Comparison of ENCODE assay signal across 8 cellular contexts in genomic region chr1:66271216-66271903, GRCh38.
DNase-seq lines count a peak whose midpoint lies in the region; ATAC-seq and TF ChIP-seq lines count a peak whose summit lies in the region.

No MANE protein-coding gene starts in this region.

- peaks cover 10% of the 10 kb centered on the region for H3K4me1 Mint-ChIP-seq in glutamatergic neuron (ENCODE audit: low read depth, unreplicated experiment)

- peaks cover 3% of the 10 kb centered on the region for H3K27me3 Mint-ChIP-seq in glutamatergic neuron (ENCODE audit: unreplicated experiment)

- intact Hi-C loops in spleen (cut with DNase I; ENCODE audit: low total_unique reads), result loop anchor here (10.0 kb wide), 1 partner anchor 53 kb away; no protein-coding TSS in a partner anchor

- 46 to 61% (median 53%) methylated on average over 8 of the region's 8 CpGs for WGBS in spleen, 5 donors

- no peaks in the 10 kb centered on the region for H3K36me3 ChIP-seq in BLaER1 treated with 17β-estradiol and CSF1 and Interleukin-3, amounts not matched to agents 10 nM and 100 nM
- H3K36me3 ChIP-seq in SJCRH30 (no peaks in the 10 kb centered on the region), kidney epithelial cell (ENCODE audit: control insufficient read depth, insufficient read depth, low read length) (no peaks in the 10 kb centered on the region), spleen (no peaks in the 10 kb centered on the region)

- ATAC-seq in HG02885 (IDR thresholded peaks at IDR 0.05; ENCODE audit: poor library complexity, unreplicated experiment), result peak; percentile 61
- no peak for ATAC-seq in HG03280 (IDR thresholded peaks at IDR 0.05; ENCODE audit: unreplicated experiment)

- peak overlapping the region; percentile 13 to 87 (median 30); a peak in 16 of 22 replicates for H3K4me2 ChIP-seq in BLaER1 treated with 17β-estradiol and CSF1 and Interleukin-3, amounts not matched to agents 10 nM and 100 nM

- H4K20me1 ChIP-seq in BLaER1 treated with 17β-estradiol and CSF1 and Interleukin-3, amounts not matched to agents 10 nM and 100 nM, result no peaks in the 10 kb centered on the region

- H3K27ac Mint-ChIP-seq in glutamatergic neuron (ENCODE audit: unreplicated experiment), result no peak overlapping the region

- peak overlapping the region in 2 of 11 experiments; percentile 10 to 34; a peak in 2 of 22 replicates for H3K27ac ChIP-seq in BLaER1 treated with 17β-estradiol and CSF1 and Interleukin-3, amounts not matched to agents 10 nM and 100 nM
- H3K27ac ChIP-seq in SJCRH30 (peak overlapping the region; percentile 73), spleen (peak overlapping the region in 7 of 8 donors; percentile 67 to 82 (median 75))

- TF ChIP-seq POLR2A in spleen (IDR thresholded peaks at IDR 0.05), result no peak

- H3K4me3 Mint-ChIP-seq in glutamatergic neuron (ENCODE audit: unreplicated experiment), result no peak overlapping the region

- H3K9me3 ChIP-seq in BLaER1 treated with 17β-estradiol and CSF1 and Interleukin-3, amounts not matched to agents 10 nM and 100 nM (replicated peaks in 1 of 11), result no peaks in the 10 kb centered on the region
- H3K9me3 ChIP-seq in SJCRH30 (replicated peaks) (no peaks in the 10 kb centered on the region), spleen (no peaks in the 10 kb centered on the region)

- H3K36me3 Mint-ChIP-seq in glutamatergic neuron (ENCODE audit: unreplicated experiment), result no peaks in the 10 kb centered on the region

- DNase-seq in SJCRH30 (peak; percentile 76 to 90), kidney epithelial cell (ENCODE audit: low read depth) (peak; percentile 80), spleen (no peak), glutamatergic neuron (no peak)
- DNase-seq in central memory CD4-positive, alpha-beta T cell, result peak; percentile 58

- H3K27me3 ChIP-seq in BLaER1 treated with 17β-estradiol and CSF1 and Interleukin-3, amounts not matched to agents 10 nM and 100 nM, result no peaks in the 10 kb centered on the region
- H3K27me3 ChIP-seq in SJCRH30 (no peaks in the 10 kb centered on the region), kidney epithelial cell (ENCODE audit: control insufficient read depth, insufficient read depth, low read length) (no peaks in the 10 kb centered on the region), spleen (replicated peaks in 1 of 7) (no peaks in the 10 kb centered on the region)

- no peak overlapping the region for H3K9ac ChIP-seq in BLaER1 treated with 17β-estradiol and CSF1 and Interleukin-3, amounts not matched to agents 10 nM and 100 nM

- TF ChIP-seq CTCF in kidney epithelial cell (IDR thresholded peaks at IDR 0.05; ENCODE audit: insufficient read depth, low read length, poor library complexity, severe bottlenecking) (no peak), spleen (IDR thresholded peaks at IDR 0.05 in 8 of 11, conservative IDR thresholded peaks at IDR 0.05 in 3 of 11) (no peak), glutamatergic neuron (IDR thresholded peaks at IDR 0.05; ENCODE audit: partially characterized antibody, unreplicated experiment) (no peak)

- no peak overlapping the region for H3K4me3 ChIP-seq in BLaER1 treated with 17β-estradiol and CSF1 and Interleukin-3, amounts not matched to agents 10 nM and 100 nM
- H3K4me3 ChIP-seq in SJCRH30, result peak overlapping the region; percentile 38
- no peak overlapping the region for H3K4me3 ChIP-seq in kidney epithelial cell (ENCODE audit: low read depth, low read length)
- H3K4me3 ChIP-seq in spleen, result no peak overlapping the region

- peaks cover 17 to 67% (median 35%) of the 10 kb centered on the region in 10 experiments; a peak in 18 of 20 replicates for H3K4me1 ChIP-seq in BLaER1 treated with 17β-estradiol and CSF1 and Interleukin-3, amounts not matched to agents 10 nM and 100 nM
- H3K4me1 ChIP-seq in SJCRH30, result peaks cover 14% of the 10 kb centered on the region; the same call in 1 of the 2 replicates
- H3K4me1 ChIP-seq in spleen, result peaks cover 19 to 86% (median 48%) of the 10 kb centered on the region in 6 donors

- H3K9me3 Mint-ChIP-seq in glutamatergic neuron (ENCODE audit: unreplicated experiment), result peaks cover 2% of the 10 kb centered on the region

Comparison
In these comparisons a context has a peak if more than half of its experiments do, and no peak if none do; other contexts are left out.
1. DNase-seq: peak in SJCRH30 (2 of 2), central memory CD4-positive, alpha-beta T cell (single experiment) and kidney epithelial cell (single experiment); none in spleen (single experiment) and glutamatergic neuron (single experiment).